8 cellular contexts compared by ENCODE assay signal in genomic region chr1:94417962-94418663, GRCh38. TPM values are rescaled to one million over a fixed set of nuclear protein-coding genes. Genes with fewer than 3 reads are reported as not detected.
DNase-seq lines count a peak whose midpoint lies in the region; ATAC-seq, FAIRE-seq and TF ChIP-seq lines count a peak whose summit lies in the region.

TSS of gene ABCD3 (plus strand) at chr1:94418389. CDS start at chr1:94418479, 90 bp downstream.

- H3K4me1 Mint-ChIP-seq in WTC11: peaks cover 20% of the 10 kb centered on the region
- H3K4me1 Mint-ChIP-seq in immature natural killer cell: peaks cover 20 to 38% of the 10 kb centered on the region in 2 donors

- H3K27ac Mint-ChIP-seq in WTC11 (no peak within 1 kb of the TSS), immature natural killer cell (peak within 1 kb of the TSS in 5 of 6 donors; percentile 55 to 85 (median 79))

- CTCF ChIA-PET in WTC11 (lab: Charles Lee): interaction anchor here (0.6 to 1.7 kb wide), 3 partner anchors 22 to 83 kb away, joined by 3 to 4 read pairs (median 3); no protein-coding TSS in a partner anchor

- TF ChIP-seq CTCF in WTC11 (IDR thresholded peaks at IDR 0.05) (no peak), bronchial epithelial cell (IDR thresholded peaks at IDR 0.05; ENCODE audit: insufficient read depth, low read length, severe bottlenecking) (no peak)

- peak; percentile 96 for ATAC-seq in HG03175 (IDR thresholded peaks at IDR 0.05; ENCODE audit: unreplicated experiment)
- ATAC-seq in WTC11: peak; percentile 91

- DNase-seq in AG08395 (ENCODE audit: low spot score): peak; percentile 97
- DNase-seq in NCI-H226: peak; percentile 98
- DNase-seq in WTC11 (ENCODE audit: low spot score): peak; percentile 87
- peak; percentile 93 for DNase-seq in bronchial epithelial cell (ENCODE audit: low read depth)
- peak; percentile 99 for DNase-seq in immature natural killer cell
- peak; percentile 94 for DNase-seq in smooth muscle cell of the brain vasculature (ENCODE audit: low read depth, low spot score)

- peak; percentile 93 for TF ChIP-seq POLR2A in GM18951 (IDR thresholded peaks at IDR 0.05; ENCODE audit: extremely low read depth, insufficient read depth, insufficient read length)

- POLR2A ChIA-PET in WTC11 (lab: Charles Lee): interaction anchor here (0.6 kb wide), 1 partner anchor 98 kb away, joined by 3 read pairs; no protein-coding TSS in a partner anchor

- H3K27me3 Mint-ChIP-seq in WTC11 (ENCODE audit: low read depth) (peaks cover 11% of the 10 kb centered on the region), immature natural killer cell (ENCODE audit: low read depth in 3 of 3) (peaks cover 0 to 12% (median 6%) of the 10 kb centered on the region in 3 donors)

- H3K4me3 ChIP-seq in bronchial epithelial cell (ENCODE audit: low read depth, low read length): peak within 1 kb of the TSS; percentile 95

- H3K36me3 Mint-ChIP-seq in WTC11: no peaks in the 10 kb centered on the region
- no peaks in the 10 kb centered on the region for H3K36me3 Mint-ChIP-seq in immature natural killer cell

- in situ Hi-C loops in GM18951 (cut with MboI; ENCODE audit: low sequenced_read_pairs, unreplicated experiment): no loop called here

- H3K36me3 ChIP-seq in bronchial epithelial cell (ENCODE audit: control insufficient read depth, insufficient read depth, low read length): no peaks in the 10 kb centered on the region

- H3K9me3 Mint-ChIP-seq in WTC11 (no peaks in the 10 kb centered on the region), immature natural killer cell (no peaks in the 10 kb centered on the region)

- FAIRE-seq in bronchial epithelial cell (lab: Jason Lieb, UNC): no peak

- H3K4me3 Mint-ChIP-seq in WTC11 (no peak within 1 kb of the TSS), immature natural killer cell (peak within 1 kb of the TSS in 1 of 5 donors; percentile 83)

- H3K27me3 ChIP-seq in bronchial epithelial cell (ENCODE audit: control insufficient read depth, insufficient read depth, low read length): no peaks in the 10 kb centered on the region

TF ChIP-seq in WTC11, 78 proteins besides CTCF, POLR2A, EP300 and RAD21 (continues in another document):
- TF ChIP-seq JUN (CRISPR knock-in tag; IDR thresholded peaks at IDR 0.05): no peak
- no peak for TF ChIP-seq ZNF232 (CRISPR knock-in tag; IDR thresholded peaks at IDR 0.05)
- no peak for TF ChIP-seq AR (CRISPR knock-in tag; IDR thresholded peaks at IDR 0.05)
- TF ChIP-seq AFF4 (CRISPR knock-in tag; IDR thresholded peaks at IDR 0.05; ENCODE audit: borderline replicate concordance): no peak
- 0 out of 2 replicates have a peak, but pooled peaks have one; percentile 10 for TF ChIP-seq ZNF317 (CRISPR knock-in tag; IDR thresholded peaks at IDR 0.05; ENCODE audit: borderline replicate concordance, low read depth)
- peak; percentile 70; the same call in 1 of the 2 replicates for TF ChIP-seq ESRRA (CRISPR knock-in tag; IDR thresholded peaks at IDR 0.05; ENCODE audit: borderline replicate concordance)
- TF ChIP-seq ZNF121 (CRISPR knock-in tag; IDR thresholded peaks at IDR 0.05): no peak
- no peak for TF ChIP-seq SMAD4 (CRISPR knock-in tag; IDR thresholded peaks at IDR 0.05)
- TF ChIP-seq USF1 (CRISPR knock-in tag; IDR thresholded peaks at IDR 0.05): no peak
- 0 out of 2 replicates have a peak, but pooled peaks have one; percentile 62 for TF ChIP-seq NFE2L1 (CRISPR knock-in tag; IDR thresholded peaks at IDR 0.05)
- no peak for TF ChIP-seq ATF1 (CRISPR knock-in tag; IDR thresholded peaks at IDR 0.05)
- TF ChIP-seq NFATC4 (CRISPR knock-in tag; IDR thresholded peaks at IDR 0.05): no peak
- TF ChIP-seq ZBTB43 (CRISPR knock-in tag; IDR thresholded peaks at IDR 0.05): no peak

RNA-seq across cellular contexts. Expression of gene ABCD3, which starts in this region (rescaled TPM):
- total RNA-seq in WTC11 (2021) (22.3 to 27.2 TPM (median 23.5 TPM) in 3 replicates), bronchial epithelial cell (29.2 and 40.6 TPM in 2 replicates)
- polyA plus RNA-seq in immature natural killer cell: 10 to 100 TPM; 21.8 to 28.7 (median 27.8) TPM

Comparison
In these comparisons a context has a peak if more than half of its experiments do, and no peak if none do; other contexts are left out.
1. Peak in every context shown above with its lines: DNase-seq, ATAC-seq and H3K4me3 ChIP-seq.